In genomic region chr9:131720330-131720729, GRCh38 we compare ENCODE assay signal across 15 cellular contexts. TPM values are rescaled to one million over a fixed set of nuclear protein-coding genes. Genes with fewer than 3 reads are reported as not detected.
DNase-seq lines count a peak whose midpoint lies in the region; ATAC-seq, FAIRE-seq and TF ChIP-seq lines count a peak whose summit lies in the region.
"Had no signal": no experiment of that assay in that cellular context is flagged by ENCODE, and none has a peak within 500 bp of the region (broad histone marks: within the 10 kb centered on the region; RNA-seq: fewer than 3 reads in every experiment).

No MANE protein-coding gene starts in this region.

- intact Hi-C loops in body of pancreas (cut with DNase I), result no loop called here

- H3K4me3 Mint-ChIP-seq in endothelial cell (ENCODE audit: unreplicated experiment), result peak overlapping the region; percentile 33

- H3K27me3 Mint-ChIP-seq in endothelial cell (ENCODE audit: unreplicated experiment), result peaks cover 12% of the 10 kb centered on the region

- H3K36me3 ChIP-seq in BLaER1, result peaks cover 60% of the 10 kb centered on the region
- no peaks in the 10 kb centered on the region for H3K36me3 ChIP-seq in Peyer's patch
- H3K36me3 ChIP-seq in body of pancreas (replicated peaks in 1 of 2; ENCODE audit: insufficient read depth in 1 of 2, low read depth in 2 of 2), result no peaks in the 10 kb centered on the region
- H3K36me3 ChIP-seq: BE2C, upper lobe of right lung had no signal

- no peak overlapping the region for H3K9ac ChIP-seq in BLaER1
- H3K9ac ChIP-seq: SK-N-SH had no signal

- peak overlapping the region; percentile 25; the same call in 1 of the 2 replicates for H3K4me2 ChIP-seq in BLaER1
- H3K4me2 ChIP-seq: SK-N-SH had no signal

- peaks cover 7% of the 10 kb centered on the region; the same call in 1 of the 2 replicates for H3K9me3 ChIP-seq in BLaER1
- H3K9me3 ChIP-seq in Peyer's patch, result no peaks in the 10 kb centered on the region
- H3K9me3 ChIP-seq in body of pancreas, result no peaks in the 10 kb centered on the region
- H3K9me3 ChIP-seq: BE2C, heart right ventricle, SK-N-SH, upper lobe of right lung had no signal

- H3K4me3 ChIP-seq in BLaER1, result no peak overlapping the region
- H3K4me3 ChIP-seq in Peyer's patch, result no peak overlapping the region
- no peak overlapping the region for H3K4me3 ChIP-seq in body of pancreas
- H3K4me3 ChIP-seq: heart right ventricle, upper lobe of right lung had no signal

- ATAC-seq in body of pancreas (no peak), HG03457 (IDR thresholded peaks at IDR 0.05; ENCODE audit: unreplicated experiment) (no peak)
- ATAC-seq: heart right ventricle had no signal

- H3K9me3 Mint-ChIP-seq in endothelial cell (ENCODE audit: unreplicated experiment), result no peaks in the 10 kb centered on the region

- H3K27me3 ChIP-seq in BLaER1, result no peaks in the 10 kb centered on the region
- no peaks in the 10 kb centered on the region for H3K27me3 ChIP-seq in Peyer's patch
- H3K27me3 ChIP-seq in body of pancreas, result no peaks in the 10 kb centered on the region
- H3K27me3 ChIP-seq: BE2C, heart right ventricle, upper lobe of right lung had no signal

- H4K20me1 ChIP-seq in BLaER1, result peaks cover 96% of the 10 kb centered on the region

- DNase-seq in GM19239 (ENCODE audit: insufficient read length, low spot score), result no peak
- peak in 1 of 3 donors; percentile 55 for DNase-seq in Peyer's patch
- no peak for DNase-seq in endothelial cell (ENCODE audit: low spot score)
- DNase-seq in body of pancreas, result no peak
- DNase-seq in HCEC 1CT, result no peak
- no peak for DNase-seq in NCI-H1105 treated with DMSO at 0.1 percent for 48 hours (lab: John Stamatoyannopoulos, UW)
- DNase-seq: activated CD8-positive, alpha-beta memory T cell treated with anti-CD3 and anti-CD28 coated beads for 24 hours; BE2C; heart right ventricle; MV-4-11; NCI-H526 treated with DMSO at 0.1 percent for 48 hours; SK-N-SH; upper lobe of right lung had no signal

- peaks cover 64% of the 10 kb centered on the region for H3K4me1 Mint-ChIP-seq in endothelial cell (ENCODE audit: unreplicated experiment)

- H3K4me1 ChIP-seq in BLaER1 (peaks cover 83% of the 10 kb centered on the region), Peyer's patch (peaks cover 0 to 44% (median 14%) of the 10 kb centered on the region in 4 donors), body of pancreas (peaks cover 45% of the 10 kb centered on the region)

- FAIRE-seq in GM19239 (lab: Jason Lieb, UNC), result peak; percentile 84

- peaks cover 32% of the 10 kb centered on the region for H3K36me3 Mint-ChIP-seq in endothelial cell (ENCODE audit: low read depth, unreplicated experiment)

- peak overlapping the region; percentile 53 for H3K27ac Mint-ChIP-seq in endothelial cell (ENCODE audit: unreplicated experiment)

- WGBS in body of pancreas, 2 donors, result 71 to 73% methylated on average over 6 of the region's 6 CpGs

- no peak for TF ChIP-seq POLR2A in Peyer's patch (IDR thresholded peaks at IDR 0.05)
- no peak for TF ChIP-seq POLR2A in body of pancreas (IDR thresholded peaks at IDR 0.05)

- no peak for TF ChIP-seq CTCF in Peyer's patch (IDR thresholded peaks at IDR 0.05)
- TF ChIP-seq CTCF in endothelial cell (IDR thresholded peaks at IDR 0.05; ENCODE audit: unreplicated experiment), result no peak
- TF ChIP-seq CTCF in body of pancreas (IDR thresholded peaks at IDR 0.05), result no peak

- H3K27ac ChIP-seq in BLaER1 (no peak overlapping the region), Peyer's patch (peak overlapping the region in 3 of 4 donors; percentile 15 to 39 (median 33)), body of pancreas (no peak overlapping the region)

RNA-seq across cellular contexts. Expression of gene RAPGEF1, which starts 19.5 kb away (rescaled TPM):
- total RNA-seq in Peyer's patch (100 to 1,000 TPM in 1 of 4 donors, 10 to 100 TPM in 3; 51.7 to 182 (median 70.7) TPM), endothelial cell (ENCODE audit: unreplicated experiment) (226 TPM), body of pancreas (10 to 100 TPM; 30.1 to 70.5 TPM)

Comparison
In these comparisons a context has a peak if more than half of its experiments do, and no peak if none do; other contexts are left out.
1. H3K27ac ChIP-seq: peak in Peyer's patch (3 of 4); none in BLaER1 (single experiment) and body of pancreas (0 of 4).